Comparison of ENCODE assay signal across 8 cellular contexts in the genomic region with DNA sequence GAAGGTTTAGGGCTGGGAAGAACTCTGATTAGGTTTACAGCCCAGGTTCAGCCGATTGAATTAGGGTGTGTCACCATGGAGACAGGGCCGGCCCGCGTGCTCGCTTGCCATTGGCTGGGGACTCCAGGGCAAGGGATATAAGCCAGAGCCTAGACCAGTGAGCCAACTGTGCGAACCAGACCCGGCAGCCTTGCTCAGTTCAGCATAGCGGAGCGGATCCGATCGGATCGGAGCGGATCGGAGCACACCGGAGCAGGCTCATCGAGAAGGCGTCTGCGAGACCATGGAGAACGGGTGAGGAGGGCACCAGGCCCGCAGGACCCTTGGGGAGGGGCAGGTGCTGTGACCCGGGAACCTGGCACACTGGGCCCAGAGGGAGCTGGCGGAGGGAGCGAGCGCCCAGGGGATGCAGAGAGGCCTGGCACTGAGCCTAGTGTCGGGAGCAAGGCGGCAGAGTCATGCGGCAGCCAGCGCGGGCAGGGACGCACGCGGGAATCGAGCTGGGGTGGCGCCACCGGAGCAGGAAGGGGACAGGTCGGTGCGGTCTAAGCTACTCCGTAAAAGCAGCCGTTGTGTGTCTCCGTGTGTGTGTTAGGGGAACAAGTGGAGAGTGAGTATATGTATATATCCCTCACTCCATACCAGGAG. TPM values are rescaled to one million over a fixed set of nuclear protein-coding genes. Genes with fewer than 3 reads are reported as not detected.
A peak's percentile ranks its signal among the peaks of the same experiment; 100 is the strongest.
DNase-seq lines count a peak whose midpoint lies in the region; ATAC-seq and TF ChIP-seq lines count a peak whose summit lies in the region.

A gene (plus strand): TSS at position 165 of the 648 bp plus-strand sequence. CDS start 119 bp downstream, at position 284.

- H3K9ac ChIP-seq in fibroblast of lung (ENCODE audit: insufficient read depth, low read length) = peak within 1 kb of the TSS; percentile 76

- no peaks in the 10 kb centered on the region for H3K9me3 Mint-ChIP-seq in naive thymus-derived CD8-positive, alpha-beta T cell

- peak within 1 kb of the TSS; percentile 81 for H3K27ac ChIP-seq in fibroblast of lung (ENCODE audit: insufficient read depth, low read length)

- TF ChIP-seq CTCF in LNCaP clone FGC (IDR thresholded peaks at IDR 0.05; ENCODE audit: control insufficient read depth, extremely low read depth, insufficient read depth) (no peak), fibroblast of lung (conservative IDR thresholded peaks at IDR 0.05 in 1 of 2, IDR thresholded peaks at IDR 0.05 in 1 of 2; ENCODE audit: low read depth in 1 of 2, low read length in 2 of 2) (no peak)

- peak within 1 kb of the TSS; percentile 89 to 100 (median 98) for H3K27ac Mint-ChIP-seq in naive thymus-derived CD8-positive, alpha-beta T cell

- H2AFZ ChIP-seq in fibroblast of lung (ENCODE audit: low read length) = peak within 1 kb of the TSS; percentile 66

- no peaks in the 10 kb centered on the region for H3K27me3 Mint-ChIP-seq in naive thymus-derived CD8-positive, alpha-beta T cell

- H3K79me2 ChIP-seq in fibroblast of lung (ENCODE audit: control insufficient read depth, insufficient read depth, low read length) = peaks cover 32% of the 10 kb centered on the region

- no peaks in the 10 kb centered on the region for H3K4me1 ChIP-seq in fibroblast of lung (ENCODE audit: control insufficient read depth, extremely low read depth, insufficient read depth, low read length)

- peaks cover 9 to 26% (median 13%) of the 10 kb centered on the region in 3 donors for H3K36me3 Mint-ChIP-seq in naive thymus-derived CD8-positive, alpha-beta T cell

- peak within 1 kb of the TSS; percentile 96 to 100 (median 100) for H3K4me3 Mint-ChIP-seq in naive thymus-derived CD8-positive, alpha-beta T cell

- DNase-seq in EL = peak; percentile 91
- DNase-seq in H4 (ENCODE audit: low spot score) = peak; percentile 82
- peak; percentile 89 for DNase-seq in LNCaP clone FGC (ENCODE audit: low read depth)
- peak; percentile 91 for DNase-seq in RPMI8226
- DNase-seq in activated T-helper 1 cell treated with anti-CD3 and anti-CD28 coated beads, Interleukin-2, amount 50 U/mL, for 16 hours (ENCODE audit: low read depth in 1 of 2, low spot score in 1 of 2) = peak; percentile 68 to 82
- peak; percentile 83 to 87 for DNase-seq in fibroblast of lung (ENCODE audit: low read depth in 2 of 2)
- DNase-seq in naive thymus-derived CD8-positive, alpha-beta T cell = peak; percentile 72 to 94 (median 85)
- peak; percentile 72 to 87 (median 84) for DNase-seq in stimulated activated naive CD4-positive, alpha-beta T cell (lab: John Stamatoyannopoulos, UW)

- H3K4me3 ChIP-seq in LNCaP clone FGC (ENCODE audit: low read depth, low read length) (peak within 1 kb of the TSS; percentile 95), fibroblast of lung (replicated peaks in 1 of 4; ENCODE audit: control extremely low read depth in 1 of 4, insufficient read depth in 1 of 4, low read depth in 3 of 4, low read length in 4 of 4) (peak within 1 kb of the TSS; percentile 75 to 98 (median 82))

- H3K27me3 ChIP-seq in fibroblast of lung (ENCODE audit: control insufficient read depth, insufficient read depth, low read length) = no peaks in the 10 kb centered on the region

- peak within 1 kb of the TSS; percentile 84 for H3K4me2 ChIP-seq in fibroblast of lung (ENCODE audit: extremely low read depth, insufficient read depth, low read length)

- no peaks in the 10 kb centered on the region for H3K36me3 ChIP-seq in fibroblast of lung (ENCODE audit: control insufficient read depth, insufficient read depth, low read length)

- no peaks in the 10 kb centered on the region for H3K9me3 ChIP-seq in fibroblast of lung (ENCODE audit: control insufficient read depth, insufficient read depth, low read depth, low read length)

- POLR2A ChIA-PET in naive thymus-derived CD8-positive, alpha-beta T cell (lab: Charles Lee) = interaction anchor here (0.6 to 4.7 kb wide), 22 partner anchors 7 to 219 kb away, joined by 3 to 63 read pairs (median 4); a partner anchor contains a TSS

- H4K20me1 ChIP-seq in fibroblast of lung (ENCODE audit: control insufficient read depth, extremely low read depth, insufficient read depth, low read length) = no peaks in the 10 kb centered on the region

- ATAC-seq in naive thymus-derived CD8-positive, alpha-beta T cell = peak; percentile 91 to 93

- peaks cover 32 to 52% (median 48%) of the 10 kb centered on the region in 4 donors for H3K4me1 Mint-ChIP-seq in naive thymus-derived CD8-positive, alpha-beta T cell

RNA-seq across cellular contexts. Expression of the gene that starts here (rescaled TPM):
- 88.6 and 98.9 TPM in 2 replicates for total RNA-seq in H4 (2014; rRNA removed; shearing (Covaris generic))
- total RNA-seq in fibroblast of lung = 4.4 and 6.9 TPM in 2 replicates
- polyA plus RNA-seq in fibroblast of lung = 25.7 and 54.5 TPM in 2 replicates
- polyA plus RNA-seq in fibroblast of lung (2012) = 15.4 and 34.3 TPM in 2 replicates
- 8.8 and 24.2 TPM in 2 replicates for polyA minus RNA-seq in fibroblast of lung (ENCODE audit: low replicate concordance)
- 10 to 100 TPM; 64.6 to 65.7 TPM for total RNA-seq in naive thymus-derived CD8-positive, alpha-beta T cell
- polyA plus RNA-seq in naive thymus-derived CD8-positive, alpha-beta T cell = 10 to 100 TPM; 32.2 to 57.9 (median 40.6) TPM

Comparison
In these comparisons a context has a peak if more than half of its experiments do, and no peak if none do; other contexts are left out.
1. Peak in every context shown above with its lines: DNase-seq, ATAC-seq, H3K4me3 ChIP-seq and H3K27ac ChIP-seq.